In the genomic region with DNA sequence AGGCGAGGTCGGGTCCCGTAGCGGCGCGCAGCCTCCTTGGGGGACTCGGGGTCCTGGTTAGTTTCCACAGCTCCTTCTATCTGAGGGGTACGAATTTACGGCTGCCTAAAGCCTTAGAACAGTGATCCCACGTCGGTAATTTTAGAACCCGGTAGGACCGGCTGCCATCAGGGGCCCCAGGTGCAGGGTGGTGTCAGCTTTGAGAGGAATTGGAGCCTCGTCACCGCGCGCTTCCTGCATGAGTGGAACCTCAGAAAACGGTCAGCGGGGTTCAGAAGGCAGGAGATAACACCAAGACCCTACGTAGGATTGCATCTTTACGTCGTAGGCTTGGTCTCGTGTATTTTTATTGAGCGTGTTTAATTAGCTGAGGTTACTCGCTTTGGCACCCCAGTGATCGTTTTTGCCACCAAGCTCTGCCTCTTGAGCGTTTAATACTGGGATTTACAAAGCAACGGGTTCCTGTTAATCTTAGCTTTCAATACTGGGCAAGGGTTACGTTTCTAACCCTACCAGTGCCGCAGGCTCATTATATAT, we compare ENCODE assay signal across 8 cellular contexts. TPM values are rescaled to one million over a fixed set of nuclear protein-coding genes. Genes with fewer than 3 reads are reported as not detected.
DNase-seq lines count a peak whose midpoint lies in the region; ATAC-seq and TF ChIP-seq lines count a peak whose summit lies in the region.

No MANE protein-coding gene starts in this region.

- CTCF ChIA-PET in WTC11 (lab: Charles Lee) = interaction anchor here (0.9 to 2.0 kb wide), 4 partner anchors 9 to 112 kb away, joined by 3 to 10 read pairs (median 4); no protein-coding TSS in a partner anchor

- H3K4me3 Mint-ChIP-seq in IgD-negative memory B cell (peak overlapping the region; percentile 84 to 97 (median 95)), WTC11 (peak overlapping the region; percentile 85)

- H3K27me3 Mint-ChIP-seq in IgD-negative memory B cell (no peaks in the 10 kb centered on the region), WTC11 (ENCODE audit: low read depth) (peaks cover 25% of the 10 kb centered on the region)

- H3K4me3 ChIP-seq in GM12864 (ENCODE audit: low read depth, low read length) = peak overlapping the region; percentile 99
- peak overlapping the region; percentile 76 for H3K4me3 ChIP-seq in mucosa of stomach (ENCODE audit: low read length)
- H3K4me3 ChIP-seq in subcutaneous abdominal adipose tissue (ENCODE audit: low read depth in 1 of 5, low read length in 5 of 5) = peak overlapping the region; percentile 83 to 88 (median 87)

- ATAC-seq in GM21619 (IDR thresholded peaks at IDR 0.05; ENCODE audit: unreplicated experiment) (peak; percentile 48), WTC11 (peak; percentile 76)

- H3K9me3 ChIP-seq in mucosa of stomach (ENCODE audit: control insufficient read depth, low read length) (no peaks in the 10 kb centered on the region), subcutaneous abdominal adipose tissue (ENCODE audit: control insufficient read depth in 5 of 5, low read length in 5 of 5) (peaks cover 0 to 11% (median 8%) of the 10 kb centered on the region in 5 donors)

- H3K9me3 Mint-ChIP-seq in IgD-negative memory B cell = peaks cover 2 to 8% (median 4%) of the 10 kb centered on the region in 3 donors
- H3K9me3 Mint-ChIP-seq in WTC11 = peaks cover 9% of the 10 kb centered on the region

- H3K9ac ChIP-seq in mucosa of stomach (ENCODE audit: low read length) (peak overlapping the region; percentile 90), subcutaneous abdominal adipose tissue (ENCODE audit: low read length in 5 of 5) (peak overlapping the region in 4 of 5 donors; percentile 77 to 83 (median 80))

- POLR2A ChIA-PET in WTC11 (lab: Charles Lee) = no interaction called here

- H3K36me3 Mint-ChIP-seq in IgD-negative memory B cell (peaks cover 1% of the 10 kb centered on the region), WTC11 (peaks cover 7% of the 10 kb centered on the region)

- H3K27me3 ChIP-seq in mucosa of stomach (ENCODE audit: control insufficient read depth, insufficient read depth, low read length) = no peaks in the 10 kb centered on the region
- no peaks in the 10 kb centered on the region for H3K27me3 ChIP-seq in subcutaneous abdominal adipose tissue (ENCODE audit: control insufficient read depth in 5 of 5, insufficient read depth in 4 of 5, low read length in 5 of 5)

- H3K4me1 Mint-ChIP-seq in IgD-negative memory B cell (peaks cover 10 to 18% (median 15%) of the 10 kb centered on the region in 3 donors), WTC11 (peaks cover 22% of the 10 kb centered on the region)

- H3K27ac Mint-ChIP-seq in IgD-negative memory B cell (peak overlapping the region; percentile 97 to 98 (median 98)), WTC11 (no peak overlapping the region; the same call in 1 of the 2 replicates)

- no peak overlapping the region for H3K27ac ChIP-seq in subcutaneous abdominal adipose tissue (ENCODE audit: low read depth, low read length)

- DNase-seq in GM12864 (ENCODE audit: low read depth) (peak; percentile 33), WTC11 (ENCODE audit: low spot score) (no peak), COLO829 (ENCODE audit: low spot score) (no peak)
- peak; percentile 16 for DNase-seq in effector CD4-positive, alpha-beta T cell

- H3K4me1 ChIP-seq in mucosa of stomach (ENCODE audit: control insufficient read depth, insufficient read depth, low read length) (peaks cover 8% of the 10 kb centered on the region), subcutaneous abdominal adipose tissue (ENCODE audit: control insufficient read depth in 5 of 5, insufficient read depth in 5 of 5, low read length in 5 of 5) (peaks cover 2 to 18% (median 17%) of the 10 kb centered on the region in 5 donors)

- H3K36me3 ChIP-seq in mucosa of stomach (ENCODE audit: control insufficient read depth, insufficient read depth, low read length) = no peaks in the 10 kb centered on the region
- H3K36me3 ChIP-seq in subcutaneous abdominal adipose tissue (ENCODE audit: control insufficient read depth in 5 of 5, insufficient read depth in 5 of 5, low read length in 5 of 5) = no peaks in the 10 kb centered on the region

- no peak for TF ChIP-seq CTCF in GM12864 (IDR thresholded peaks at IDR 0.05; ENCODE audit: low read depth, low read length, missing control alignments)
- no peak for TF ChIP-seq CTCF in WTC11 (IDR thresholded peaks at IDR 0.05)

TF ChIP-seq in WTC11, 78 proteins besides CTCF, POLR2A, EP300 and RAD21:
- TF ChIP-seq FOXK1 (CRISPR knock-in tag; IDR thresholded peaks at IDR 0.05) = no peak
- 0 out of 2 replicates have a peak, but pooled peaks have one; percentile 3 for TF ChIP-seq ZNF317 (CRISPR knock-in tag; IDR thresholded peaks at IDR 0.05; ENCODE audit: borderline replicate concordance, low read depth)

RNA-seq across cellular contexts. Expression of gene RNF32, which starts 0.4 kb away (rescaled TPM):
- polyA plus RNA-seq in IgD-negative memory B cell = 3.9 TPM
- 0.55 to 1.3 TPM (median 0.61 TPM) in 3 replicates for total RNA-seq in WTC11 (2021)

Comparison
In these comparisons a context has a peak if more than half of its experiments do, and no peak if none do; other contexts are left out.
1. DNase-seq: peak in GM12864 (single experiment) and effector CD4-positive, alpha-beta T cell (single experiment); none in WTC11 (single experiment) and COLO829 (single experiment).
2. Peak in every context shown above with its lines, with median percentiles within 50 percentile points of each other: H3K4me3 ChIP-seq.